ENCODE assay signal across 1 cellular context in genomic region chr19:18605546-18606280, GRCh38.
TF ChIP-seq lines count a peak whose summit lies in the region.

No MANE protein-coding gene starts in this region.

TF ChIP-seq in GM12878, 131 proteins besides CTCF, POLR2A, EP300 and RAD21:
- TF ChIP-seq HDAC6 (IDR thresholded peaks at IDR 0.05; ENCODE audit: unreplicated experiment) (peak; percentile 28), RBBP5 (conservative IDR thresholded peaks at IDR 0.05) (no peak)
